ENCODE assay signal across 20 cellular contexts in genomic region chr1:40167317-40167716, GRCh38. TPM values are rescaled to one million over a fixed set of nuclear protein-coding genes. Genes with fewer than 3 reads are reported as not detected.
DNase-seq lines count a peak whose midpoint lies in the region; ATAC-seq, FAIRE-seq and TF ChIP-seq lines count a peak whose summit lies in the region.
"Had no signal": no experiment of that assay in that cellular context is flagged by ENCODE, and none has a peak within 500 bp of the region (broad histone marks: within the 10 kb centered on the region; RNA-seq: fewer than 3 reads in every experiment).

No MANE protein-coding gene starts in this region.

- in situ Hi-C loops in K562 (cut with MboI), result no loop called here

- POLR2A ChIA-PET in CD4-positive, alpha-beta T cell (lab: Charles Lee), result no interaction called here
- POLR2A ChIA-PET in K562 (lab: Yijun Ruan, JAX), result no interaction called here

- no peak overlapping the region for H3K4me3 ChIP-seq in K562
- no peak overlapping the region for H3K4me3 ChIP-seq in upper lobe of left lung
- H3K4me3 ChIP-seq: SJSA1 had no signal

- TF ChIP-seq EP300 in K562 (IDR thresholded peaks at IDR 0.05; ENCODE audit: low read length) (no peak), upper lobe of left lung (IDR thresholded peaks at IDR 0.05) (no peak)

- H3K36me3 Mint-ChIP-seq in CD4-positive, alpha-beta T cell (ENCODE audit: low read depth), result peaks cover 9% of the 10 kb centered on the region

- 50% methylated on average over 4 of the region's 4 CpGs for whole genome bisulfite sequencing in K562 (ENCODE audit: insufficient coverage, low coverage, missing lambda C conversion rate)
- 71 to 80% methylated on average over 4 of the region's 4 CpGs for WGBS in upper lobe of left lung, 2 donors

- no peak for TF ChIP-seq RAD21 in K562 (CRISPR knock-in tag; conservative IDR thresholded peaks at IDR 0.05 in 1 of 2, IDR thresholded peaks at IDR 0.05 in 1 of 2)

- H3K4me3 Mint-ChIP-seq in CD4-positive, alpha-beta T cell, result peak overlapping the region; percentile 4
- H3K4me3 Mint-ChIP-seq: B cell; T-helper 1 cell treated with Interleukin-12 subunit alpha and Interleukin-12 subunit beta and Interleukin-4 antibody, amounts not matched to agents 30 μg/mL and 1 μg/mL, for 36 hours had no signal

- H3K9me3 ChIP-seq in CD4-positive, alpha-beta T cell (ENCODE audit: control insufficient read depth, low read length), result no peaks in the 10 kb centered on the region
- no peaks in the 10 kb centered on the region for H3K9me3 ChIP-seq in K562 (replicated peaks; ENCODE audit: control insufficient read depth, insufficient read depth, low read depth, low read length)
- H3K9me3 ChIP-seq in upper lobe of left lung, result no peaks in the 10 kb centered on the region
- H3K9me3 ChIP-seq: SJSA1 had no signal

- no peak overlapping the region for H3K27ac ChIP-seq in CD4-positive, alpha-beta T cell (ENCODE audit: low read depth, low read length)
- H3K27ac ChIP-seq in K562 (ENCODE audit: extremely low read depth, low read depth, low read length) (no peak overlapping the region; the same call in 2 of the 3 replicates), upper lobe of left lung (no peak overlapping the region)
- H3K27ac ChIP-seq: SJSA1 had no signal

- H3K9me3 Mint-ChIP-seq in CD4-positive, alpha-beta T cell, result no peaks in the 10 kb centered on the region
- H3K9me3 Mint-ChIP-seq: T-helper 1 cell treated with Interleukin-12 subunit alpha and Interleukin-12 subunit beta and Interleukin-4 antibody, amounts not matched to agents 30 μg/mL and 1 μg/mL, for 36 hours had no signal

- no peak for ATAC-seq in CD4-positive, alpha-beta T cell (ENCODE audit: poor library complexity)
- ATAC-seq in K562, result peak; percentile 40; the same call in 2 of the 3 replicates
- ATAC-seq in upper lobe of left lung (ENCODE audit: low FRiP score in 2 of 2), result no peak
- ATAC-seq in GM19023 (IDR thresholded peaks at IDR 0.05; ENCODE audit: unreplicated experiment), result no peak
- ATAC-seq in GM21381 (IDR thresholded peaks at IDR 0.05; ENCODE audit: unreplicated experiment), result no peak
- ATAC-seq: Right ventricle myocardium inferior had no signal

- CTCF ChIA-PET in CD4-positive, alpha-beta T cell (lab: Charles Lee), result no interaction called here
- CTCF ChIA-PET in K562 (lab: Yijun Ruan, JAX; ENCODE audit: low intra/inter-chr PET ratio), result no interaction called here

- peaks cover 54% of the 10 kb centered on the region for H4K20me1 ChIP-seq in K562 (replicated peaks; ENCODE audit: control insufficient read depth, insufficient read depth, low read length)

- H3K36me3 ChIP-seq in K562 (ENCODE audit: control insufficient read depth, insufficient read depth, low read length), result peaks cover 12% of the 10 kb centered on the region; the same call in 1 of the 3 replicates
- no peaks in the 10 kb centered on the region for H3K36me3 ChIP-seq in upper lobe of left lung

- BruUV-seq in K562 (replicated peaks; lab: Mats Ljungman, UMichigan), result no TSS peak

- FAIRE-seq in GM12891 (lab: Jason Lieb, UNC) (no peak), K562 (lab: Jason Lieb, UNC) (no peak)

- H3K4me1 ChIP-seq in K562 (replicated peaks in 1 of 2; ENCODE audit: control insufficient read depth in 2 of 2, insufficient read depth in 2 of 2, low read length in 2 of 2), result peaks cover 3 to 32% of the 10 kb centered on the region in 2 experiments
- H3K4me1 ChIP-seq in upper lobe of left lung, result peaks cover 28 to 44% (median 34%) of the 10 kb centered on the region in 4 donors

- intact Hi-C loops in CD4-positive, alpha-beta T cell (cut with DNase I, micrococcal nuclease), result no loop called here
- intact Hi-C loops in K562 (cut with micrococcal nuclease), result no loop called here

- peaks cover 97% of the 10 kb centered on the region for H3K79me2 ChIP-seq in K562 (ENCODE audit: control insufficient read depth, insufficient read depth, low read length)

- H3K9ac ChIP-seq in K562 (ENCODE audit: insufficient read depth in 1 of 2, low read depth in 2 of 2, low read length in 2 of 2), result no peak overlapping the region

- no peak for TF ChIP-seq POLR2A in GM12891 (IDR thresholded peaks at IDR 0.05; ENCODE audit: low read depth, low read length)
- no peak for TF ChIP-seq POLR2A in K562 (conservative IDR thresholded peaks at IDR 0.05)
- no peak for TF ChIP-seq POLR2A in upper lobe of left lung (IDR thresholded peaks at IDR 0.05)

- H3K27me3 ChIP-seq in CD4-positive, alpha-beta T cell (ENCODE audit: control insufficient read depth, insufficient read depth, low read length), result no peaks in the 10 kb centered on the region
- no peaks in the 10 kb centered on the region for H3K27me3 ChIP-seq in K562 (ENCODE audit: control insufficient read depth in 2 of 2, insufficient read depth in 2 of 2, low read length in 2 of 2)
- H3K27me3 ChIP-seq in upper lobe of left lung, result no peaks in the 10 kb centered on the region
- H3K27me3 ChIP-seq: SJSA1 had no signal

- TF ChIP-seq CTCF in CD4-positive, alpha-beta T cell (IDR thresholded peaks at IDR 0.05), result no peak
- TF ChIP-seq CTCF in K562 (IDR thresholded peaks at IDR 0.05 in 2 of 3, conservative IDR thresholded peaks at IDR 0.05 in 1 of 3; ENCODE audit: insufficient read depth in 2 of 3, low read depth in 1 of 3, low read length in 3 of 3) (0 out of 6 replicates have a peak, but pooled peaks of 1 of the 3 experiments have one; percentile 7), upper lobe of left lung (IDR thresholded peaks at IDR 0.05) (no peak)

- H3K27ac Mint-ChIP-seq in CD4-positive, alpha-beta T cell, result no peak overlapping the region
- H3K27ac Mint-ChIP-seq: B cell; T-helper 1 cell treated with Interleukin-12 subunit alpha and Interleukin-12 subunit beta and Interleukin-4 antibody, amounts not matched to agents 30 μg/mL and 1 μg/mL, for 36 hours had no signal

- no peaks in the 10 kb centered on the region for H3K27me3 Mint-ChIP-seq in CD4-positive, alpha-beta T cell
- H3K27me3 Mint-ChIP-seq: B cell had no signal

- H3K9me1 ChIP-seq in K562 (ENCODE audit: control insufficient read depth, insufficient read depth, low read length), result no peaks in the 10 kb centered on the region

- DNase-seq in CD4-positive, alpha-beta T cell, result no peak
- DNase-seq in GM12891 (ENCODE audit: insufficient read length, low spot score) (no peak), NAMALWA (ENCODE audit: low spot score) (peak; percentile 30), K562 (ENCODE audit: extremely low read depth in 1 of 4, low spot score in 3 of 4) (no peak), upper lobe of left lung (no peak)
- DNase-seq: EL, GF-D8, H7, NCI-H1694, NCI-H2081, NCI-H2171, NCI-H345, NCI-H524, NCI-H82 had no signal

- H3K4me2 ChIP-seq in K562 (ENCODE audit: insufficient read depth, low read length), result no peak overlapping the region

- H2AFZ ChIP-seq in K562 (ENCODE audit: low read depth, low read length), result no peak overlapping the region

- peaks cover 31% of the 10 kb centered on the region for H3K4me1 Mint-ChIP-seq in CD4-positive, alpha-beta T cell (ENCODE audit: low read depth)

TF ChIP-seq in GM12891, 5 proteins besides CTCF, POLR2A, EP300 and RAD21:
- TF ChIP-seq SPI1 (IDR thresholded peaks at IDR 0.05; ENCODE audit: low read depth, low read length) (0 out of 2 replicates have a peak, but pooled peaks have one; percentile 4), POU2F2 (IDR thresholded peaks at IDR 0.05; ENCODE audit: low read depth, low read length) (no peak)
TF ChIP-seq in GM12891: peak in this region for 1.

TF ChIP-seq in K562, 482 proteins besides CTCF, POLR2A, EP300 and RAD21:
- TF ChIP-seq SPI1 (IDR thresholded peaks at IDR 0.05; ENCODE audit: borderline replicate concordance, low read depth, low read length), result peak; percentile 31; the same call in 1 of the 2 replicates
- peak; percentile 68; the same call in 1 of the 2 replicates for TF ChIP-seq ESRRA (IDR thresholded peaks at IDR 0.05; ENCODE audit: borderline replicate concordance, low read depth)
- no peak for TF ChIP-seq ATF2 (CRISPR knock-in tag; IDR thresholded peaks at IDR 0.05)
TF ChIP-seq in K562: peak in this region for 2.

RNA-seq across cellular contexts. Expression of gene RLF, which starts 6.1 kb away (rescaled TPM):
- total RNA-seq in CD4-positive, alpha-beta T cell, result 10 to 100 TPM; 42.7 to 44.8 TPM
- polyA plus RNA-seq in GM12891 (2012; ENCODE audit: low read depth, missing spikeins), result 8.1 TPM
- 25.3 and 85.9 TPM in 2 replicates for total RNA-seq in K562 (2011; cell fraction: chromatin; rRNA removed; ENCODE audit: low replicate concordance)
- 15.0 and 23.9 TPM in 2 replicates for total RNA-seq in K562 (2011; cell fraction: nucleolus; rRNA removed)
- total RNA-seq in K562 (2011; cell fraction: nucleoplasm; rRNA removed), result 31.8 and 32.3 TPM in 2 replicates
- total RNA-seq in K562 (2014; rRNA removed), result 16.8 and 18.8 TPM in 2 replicates
- total RNA-seq in K562 (2014; rRNA removed; fragmentation: Illumina TruSeq; extraction: Trizol), result 35.0 and 37.5 TPM in 2 replicates
- 31.6 and 33.0 TPM in 2 replicates for total RNA-seq in K562 (2015; rRNA removed; fragmentation: Illumina TruSeq; extraction: Trizol)
- 21.2 and 22.1 TPM in 2 replicates for total RNA-seq in K562 (2021)
- polyA plus RNA-seq in K562 (2011; rRNA removed), result 27.9 and 30.2 TPM in 2 replicates
- polyA plus RNA-seq in K562 (2011; cell fraction: cytosol; rRNA removed), result 4.4 and 11.8 TPM in 2 replicates
- 12.8 and 23.6 TPM in 2 replicates for polyA plus RNA-seq in K562 (2011; cell fraction: nucleus; rRNA removed)
- 13.4 and 15.1 TPM in 2 replicates for polyA plus RNA-seq in K562 (2012)
- polyA plus RNA-seq in K562 (2014; fragmentation: Illumina TruSeq; extraction: Trizol), result 17.7 and 21.8 TPM in 2 replicates
- 1 to 10 TPM; 3.6 to 5.6 TPM for polyA plus RNA-seq in K562 (2014; fragmentation: Nextera tagmentation; extraction: Ambion mirVana)
- polyA plus RNA-seq in K562 (2014; rRNA removed), result 11.2 and 11.5 TPM in 2 replicates
- 66.1 and 103 TPM in 2 replicates for polyA minus RNA-seq in K562 (2011; rRNA and poly(A)+ RNA removed)
- polyA minus RNA-seq in K562 (2011; cell fraction: cytosol; rRNA and poly(A)+ RNA removed), result 27.9 and 28.1 TPM in 2 replicates
- polyA minus RNA-seq in K562 (2011; cell fraction: nucleus; rRNA and poly(A)+ RNA removed), result 14.7 and 38.4 TPM in 2 replicates
- total RNA-seq in upper lobe of left lung, result 10 to 100 TPM in 4 of 6 donors, 1 to 10 TPM in 2; 8.9 to 22.3 (median 11.0) TPM
